9 cellular contexts compared by ENCODE assay signal in genomic region chr11:109221190-109221589, GRCh38.
"Had no signal": no experiment of that assay in that cellular context is flagged by ENCODE, and none has a peak within 500 bp of the region (broad histone marks: within the 10 kb centered on the region; RNA-seq: fewer than 3 reads in every experiment).

No MANE protein-coding gene starts in this region.

- DNase-seq: GM23248, GOT3, H7, H9, HCEC 1CT, HFFc6 had no signal

- H3K4me1 ChIP-seq: HAP-1 had no signal

- H3K9me3 ChIP-seq: HAP-1 had no signal

- ATAC-seq: GM23338, HCT116 had no signal

- H2AFZ ChIP-seq: GM23248, GM23338 had no signal

- H3K4me2 ChIP-seq: GM23338 had no signal

- H3K36me3 ChIP-seq: HAP-1 had no signal

- H3K4me3 ChIP-seq: GM23248, GM23338, HAP-1 had no signal

- H3K27ac ChIP-seq: GM23248 had no signal
